2 cellular contexts compared by ENCODE assay signal in the genomic region with DNA sequence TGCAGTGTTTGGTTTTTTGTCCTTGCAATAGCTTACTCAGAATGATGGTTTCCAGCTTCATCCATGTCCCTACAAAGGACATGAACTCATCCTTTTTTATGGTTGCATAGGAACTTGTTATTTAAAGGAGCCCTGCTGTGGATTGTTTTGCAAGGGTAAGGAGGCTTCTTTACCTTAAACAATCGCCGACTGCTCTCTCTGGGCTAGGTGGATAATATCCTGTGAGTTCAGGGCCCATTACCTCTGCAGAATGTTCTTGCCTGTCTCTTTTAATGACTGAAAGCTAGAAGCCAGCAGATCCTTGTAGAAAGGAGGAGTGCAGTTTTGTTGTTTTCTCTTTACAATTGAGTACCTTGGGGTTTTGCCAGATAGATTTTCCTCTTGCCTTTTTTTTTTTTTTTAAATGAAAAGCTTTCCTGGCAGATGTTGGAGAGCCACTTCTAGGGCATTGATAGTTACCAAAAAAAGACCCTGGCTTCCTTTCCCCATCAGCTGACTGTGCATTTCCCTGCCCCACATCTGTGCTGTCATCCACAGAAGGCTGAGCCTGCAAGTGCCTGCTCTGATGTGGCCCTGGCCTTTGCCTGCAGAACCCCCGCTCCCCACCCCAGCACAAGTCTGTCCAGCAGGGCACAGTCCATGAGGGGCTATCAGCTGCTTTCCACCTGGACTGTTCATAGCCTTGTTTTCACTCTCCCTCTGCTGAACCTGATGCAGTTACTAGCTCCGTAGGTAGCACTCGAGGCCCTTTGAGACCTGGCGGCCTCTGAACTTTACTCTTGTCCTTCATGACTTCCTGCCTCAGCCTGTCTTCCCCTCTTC.
TF ChIP-seq lines count a peak whose summit lies in the region.

No MANE protein-coding gene starts in this region.

TF ChIP-seq in SK-N-SH treated with all-trans-retinoic acid at 6 μM for 48 hours, 23 proteins besides CTCF, POLR2A, EP300 and RAD21 (continued from another document):
- TF ChIP-seq, protein P1, sequence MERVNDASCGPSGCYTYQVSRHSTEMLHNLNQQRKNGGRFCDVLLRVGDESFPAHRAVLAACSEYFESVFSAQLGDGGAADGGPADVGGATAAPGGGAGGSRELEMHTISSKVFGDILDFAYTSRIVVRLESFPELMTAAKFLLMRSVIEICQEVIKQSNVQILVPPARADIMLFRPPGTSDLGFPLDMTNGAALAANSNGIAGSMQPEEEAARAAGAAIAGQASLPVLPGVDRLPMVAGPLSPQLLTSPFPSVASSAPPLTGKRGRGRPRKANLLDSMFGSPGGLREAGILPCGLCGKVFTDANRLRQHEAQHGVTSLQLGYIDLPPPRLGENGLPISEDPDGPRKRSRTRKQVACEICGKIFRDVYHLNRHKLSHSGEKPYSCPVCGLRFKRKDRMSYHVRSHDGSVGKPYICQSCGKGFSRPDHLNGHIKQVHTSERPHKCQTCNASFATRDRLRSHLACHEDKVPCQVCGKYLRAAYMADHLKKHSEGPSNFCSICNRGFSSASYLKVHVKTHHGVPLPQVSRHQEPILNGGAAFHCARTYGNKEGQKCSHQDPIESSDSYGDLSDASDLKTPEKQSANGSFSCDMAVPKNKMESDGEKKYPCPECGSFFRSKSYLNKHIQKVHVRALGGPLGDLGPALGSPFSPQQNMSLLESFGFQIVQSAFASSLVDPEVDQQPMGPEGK (CRISPR knock-in tag; IDR thresholded peaks at IDR 0.05; ENCODE audit: borderline replicate concordance), result no peak
- TF ChIP-seq TOX (CRISPR knock-in tag; IDR thresholded peaks at IDR 0.05; ENCODE audit: borderline replicate concordance), result no peak
TF ChIP-seq in SK-N-SH treated with all-trans-retinoic acid at 6 μM for 48 hours: peak in this region for 0.

TF ChIP-seq in SK-N-SH, 30 proteins besides CTCF, POLR2A, EP300 and RAD21 (continued from another document):
- TF ChIP-seq SMC3 (IDR thresholded peaks at IDR 0.05; ENCODE audit: low read depth, low read length) (no peak), GATA2 (CRISPR knock-in tag; IDR thresholded peaks at IDR 0.05) (no peak), TEAD4 (IDR thresholded peaks at IDR 0.05; ENCODE audit: borderline replicate concordance, insufficient read depth) (no peak), RCOR1 (IDR thresholded peaks at IDR 0.05; ENCODE audit: low read length) (no peak), FOXJ3 (CRISPR knock-in tag; IDR thresholded peaks at IDR 0.05) (no peak), JUND (IDR thresholded peaks at IDR 0.05) (no peak)
- TF ChIP-seq, protein P2, sequence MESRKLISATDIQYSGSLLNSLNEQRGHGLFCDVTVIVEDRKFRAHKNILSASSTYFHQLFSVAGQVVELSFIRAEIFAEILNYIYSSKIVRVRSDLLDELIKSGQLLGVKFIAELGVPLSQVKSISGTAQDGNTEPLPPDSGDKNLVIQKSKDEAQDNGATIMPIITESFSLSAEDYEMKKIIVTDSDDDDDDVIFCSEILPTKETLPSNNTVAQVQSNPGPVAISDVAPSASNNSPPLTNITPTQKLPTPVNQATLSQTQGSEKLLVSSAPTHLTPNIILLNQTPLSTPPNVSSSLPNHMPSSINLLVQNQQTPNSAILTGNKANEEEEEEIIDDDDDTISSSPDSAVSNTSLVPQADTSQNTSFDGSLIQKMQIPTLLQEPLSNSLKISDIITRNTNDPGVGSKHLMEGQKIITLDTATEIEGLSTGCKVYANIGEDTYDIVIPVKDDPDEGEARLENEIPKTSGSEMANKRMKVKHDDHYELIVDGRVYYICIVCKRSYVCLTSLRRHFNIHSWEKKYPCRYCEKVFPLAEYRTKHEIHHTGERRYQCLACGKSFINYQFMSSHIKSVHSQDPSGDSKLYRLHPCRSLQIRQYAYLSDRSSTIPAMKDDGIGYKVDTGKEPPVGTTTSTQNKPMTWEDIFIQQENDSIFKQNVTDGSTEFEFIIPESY (IDR thresholded peaks at IDR 0.05; ENCODE audit: borderline replicate concordance, low read depth), result no peak
- TF ChIP-seq, protein P3, sequence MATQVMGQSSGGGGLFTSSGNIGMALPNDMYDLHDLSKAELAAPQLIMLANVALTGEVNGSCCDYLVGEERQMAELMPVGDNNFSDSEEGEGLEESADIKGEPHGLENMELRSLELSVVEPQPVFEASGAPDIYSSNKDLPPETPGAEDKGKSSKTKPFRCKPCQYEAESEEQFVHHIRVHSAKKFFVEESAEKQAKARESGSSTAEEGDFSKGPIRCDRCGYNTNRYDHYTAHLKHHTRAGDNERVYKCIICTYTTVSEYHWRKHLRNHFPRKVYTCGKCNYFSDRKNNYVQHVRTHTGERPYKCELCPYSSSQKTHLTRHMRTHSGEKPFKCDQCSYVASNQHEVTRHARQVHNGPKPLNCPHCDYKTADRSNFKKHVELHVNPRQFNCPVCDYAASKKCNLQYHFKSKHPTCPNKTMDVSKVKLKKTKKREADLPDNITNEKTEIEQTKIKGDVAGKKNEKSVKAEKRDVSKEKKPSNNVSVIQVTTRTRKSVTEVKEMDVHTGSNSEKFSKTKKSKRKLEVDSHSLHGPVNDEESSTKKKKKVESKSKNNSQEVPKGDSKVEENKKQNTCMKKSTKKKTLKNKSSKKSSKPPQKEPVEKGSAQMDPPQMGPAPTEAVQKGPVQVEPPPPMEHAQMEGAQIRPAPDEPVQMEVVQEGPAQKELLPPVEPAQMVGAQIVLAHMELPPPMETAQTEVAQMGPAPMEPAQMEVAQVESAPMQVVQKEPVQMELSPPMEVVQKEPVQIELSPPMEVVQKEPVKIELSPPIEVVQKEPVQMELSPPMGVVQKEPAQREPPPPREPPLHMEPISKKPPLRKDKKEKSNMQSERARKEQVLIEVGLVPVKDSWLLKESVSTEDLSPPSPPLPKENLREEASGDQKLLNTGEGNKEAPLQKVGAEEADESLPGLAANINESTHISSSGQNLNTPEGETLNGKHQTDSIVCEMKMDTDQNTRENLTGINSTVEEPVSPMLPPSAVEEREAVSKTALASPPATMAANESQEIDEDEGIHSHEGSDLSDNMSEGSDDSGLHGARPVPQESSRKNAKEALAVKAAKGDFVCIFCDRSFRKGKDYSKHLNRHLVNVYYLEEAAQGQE (IDR thresholded peaks at IDR 0.05; ENCODE audit: low read depth, low read length), result no peak
